ENCODE assay signal across 7 cellular contexts in genomic region chr2:39124770-39125075, GRCh38.
DNase-seq lines count a peak whose midpoint lies in the region; ATAC-seq and TF ChIP-seq lines count a peak whose summit lies in the region.

No MANE protein-coding gene starts in this region.

- H3K9me3 ChIP-seq in neuron (ENCODE audit: low read length), result no peaks in the 10 kb centered on the region

- peaks cover 18% of the 10 kb centered on the region for H3K36me3 Mint-ChIP-seq in T-helper 2 cell treated with Interferon-gamma antibody and Interleukin-4, amounts not matched to agents 5 μg/mL and 100 μg/mL, for 36 hours (ENCODE audit: low read depth)

- peak overlapping the region; percentile 96 for H3K27ac Mint-ChIP-seq in T-helper 2 cell treated with Interferon-gamma antibody and Interleukin-4, amounts not matched to agents 5 μg/mL and 100 μg/mL, for 36 hours

- H3K4me1 ChIP-seq in neuron (ENCODE audit: insufficient read depth, low read length), result peaks cover 17% of the 10 kb centered on the region

- H3K4me1 Mint-ChIP-seq in T-helper 2 cell treated with Interferon-gamma antibody and Interleukin-4, amounts not matched to agents 5 μg/mL and 100 μg/mL, for 36 hours (ENCODE audit: low read depth), result peaks cover 53% of the 10 kb centered on the region

- no peaks in the 10 kb centered on the region for H3K9me3 Mint-ChIP-seq in T-helper 2 cell treated with Interferon-gamma antibody and Interleukin-4, amounts not matched to agents 5 μg/mL and 100 μg/mL, for 36 hours

- H3K27me3 Mint-ChIP-seq in T-helper 2 cell treated with Interferon-gamma antibody and Interleukin-4, amounts not matched to agents 5 μg/mL and 100 μg/mL, for 36 hours (ENCODE audit: low read depth), result no peaks in the 10 kb centered on the region

- H2AFZ ChIP-seq in neuron (ENCODE audit: low read depth, low read length), result peak overlapping the region; percentile 29

- peak overlapping the region; percentile 95 for H3K4me3 ChIP-seq in epithelial cell of esophagus (ENCODE audit: low read length)
- peak overlapping the region; percentile 57 for H3K4me3 ChIP-seq in neuron (ENCODE audit: low read length)

- H3K36me3 ChIP-seq in neuron (ENCODE audit: insufficient read depth, low read length), result no peaks in the 10 kb centered on the region

- no peak for DNase-seq in T-helper 2 cell treated with Interferon-gamma antibody and Interleukin-4, amounts not matched to agents 5 μg/mL and 100 μg/mL, for 36 hours (ENCODE audit: low spot score)
- DNase-seq in epithelial cell of esophagus (ENCODE audit: low read depth) (no peak), NCI-H510A (lab: John Stamatoyannopoulos, UW) (no peak)

- no peak for TF ChIP-seq CTCF in epithelial cell of esophagus (IDR thresholded peaks at IDR 0.05; ENCODE audit: insufficient read depth, low read depth, low read length, missing control alignments)

- peak overlapping the region; percentile 94 for H3K4me3 Mint-ChIP-seq in T-helper 2 cell treated with Interferon-gamma antibody and Interleukin-4, amounts not matched to agents 5 μg/mL and 100 μg/mL, for 36 hours

- H3K27me3 ChIP-seq in neuron (ENCODE audit: insufficient read depth, low read length), result no peaks in the 10 kb centered on the region

- ATAC-seq in HG02763 (IDR thresholded peaks at IDR 0.05; ENCODE audit: unreplicated experiment) (peak; percentile 0), GM19463 (IDR thresholded peaks at IDR 0.05; ENCODE audit: unreplicated experiment) (no peak), GM21723 (IDR thresholded peaks at IDR 0.05; ENCODE audit: unreplicated experiment) (no peak)
